Comparison of ENCODE assay signal across 18 cellular contexts in the genomic region with DNA sequence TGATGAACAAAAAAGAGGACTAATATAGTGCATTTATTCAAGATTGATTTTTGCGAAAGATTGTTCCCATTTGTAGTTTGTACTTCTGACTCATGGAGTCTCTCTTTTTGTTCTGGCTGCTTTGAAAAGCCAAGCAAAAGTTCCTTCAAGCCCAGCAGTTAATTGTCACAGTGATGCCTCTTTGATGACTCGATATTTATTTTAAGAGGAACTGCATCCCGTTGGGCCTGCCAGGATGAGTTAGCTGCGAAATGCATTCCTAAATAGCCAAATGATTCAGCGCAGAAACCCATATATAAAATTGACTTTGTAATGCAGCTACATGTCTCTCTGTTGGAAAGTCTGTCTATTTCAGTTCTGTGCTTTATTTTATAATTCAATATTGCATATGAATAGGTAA.
DNase-seq lines count a peak whose midpoint lies in the region; ATAC-seq and TF ChIP-seq lines count a peak whose summit lies in the region.
"Had no signal": no experiment of that assay in that cellular context is flagged by ENCODE, and none has a peak within 500 bp of the region (broad histone marks: within the 10 kb centered on the region; RNA-seq: fewer than 3 reads in every experiment).

No MANE protein-coding gene starts in this region.

- H3K4me3 ChIP-seq in astrocyte of the cerebellum (ENCODE audit: low read depth, low read length), result no peak overlapping the region
- H3K4me3 ChIP-seq in skeletal muscle satellite cell (ENCODE audit: low read length), result peak overlapping the region; percentile 11
- no peak overlapping the region for H3K4me3 ChIP-seq in aorta (ENCODE audit: low read length in 2 of 2)
- H3K4me3 ChIP-seq: lower lobe of right lung had no signal

- DNase-seq in GM04504 (ENCODE audit: low read depth), result peak; percentile 67
- DNase-seq in astrocyte of the cerebellum (ENCODE audit: low read depth), result peak; percentile 56
- DNase-seq in glomerular visceral epithelial cell (ENCODE audit: extremely low spot score), result peak; percentile 53
- no peak for DNase-seq in aorta
- DNase-seq in NCI-H526 (lab: John Stamatoyannopoulos, UW), result no peak
- DNase-seq: activated CD8-positive, alpha-beta memory T cell treated with anti-CD3 and anti-CD28 coated beads for 24 hours; lower lobe of right lung; MM.1S; NCI-H2081; right cardiac atrium; stimulated activated CD4-positive, alpha-beta T cell treated with anti-CD3 and anti-CD28 coated beads, Interleukin-1b, Interleukin-23, amount 100 ng/mL, for 48 hours; WERI-Rb-1 had no signal

- intact Hi-C loops in aorta (cut with DNase I), result no loop called here

- H3K4me1 ChIP-seq in skeletal muscle satellite cell (ENCODE audit: control insufficient read depth, insufficient read depth, low read length), result peaks cover 32% of the 10 kb centered on the region
- H3K4me1 ChIP-seq in aorta (ENCODE audit: control insufficient read depth in 1 of 2, insufficient read depth in 2 of 2, low read length in 2 of 2), result no peaks in the 10 kb centered on the region
- H3K4me1 ChIP-seq: lower lobe of right lung had no signal

- H3K9me3 ChIP-seq in skeletal muscle satellite cell (replicated peaks; ENCODE audit: low read length) (no peaks in the 10 kb centered on the region), aorta (ENCODE audit: control insufficient read depth, low read length) (no peaks in the 10 kb centered on the region)

- H3K27me3 ChIP-seq in skeletal muscle satellite cell (ENCODE audit: control insufficient read depth, insufficient read depth, low read length) (no peaks in the 10 kb centered on the region), aorta (ENCODE audit: control insufficient read depth in 1 of 2, insufficient read depth in 2 of 2, low read length in 1 of 2) (no peaks in the 10 kb centered on the region)

- ATAC-seq in aorta (ENCODE audit: low FRiP score), result no peak
- ATAC-seq in HG02870 (IDR thresholded peaks at IDR 0.05; ENCODE audit: unreplicated experiment), result no peak
- no peak for ATAC-seq in GM19023 (IDR thresholded peaks at IDR 0.05; ENCODE audit: unreplicated experiment)
- ATAC-seq: esophagus mucosa; lower lobe of right lung; natural killer cell treated with Interleukin-12 subunit alpha and Interleukin-12 subunit beta and Interleukin-15 and Interleukin-18, amount 100 ng/mL, for 72 hours; Panc1; right cardiac atrium had no signal

- 47 to 53% methylated on average over 5 of the region's 5 CpGs for WGBS in aorta, 2 donors

- peak overlapping the region; percentile 66 for H3K9ac ChIP-seq in skeletal muscle satellite cell (ENCODE audit: low read depth, low read length)

- H3K36me3 ChIP-seq in skeletal muscle satellite cell (ENCODE audit: insufficient read depth, low read length) (no peaks in the 10 kb centered on the region), aorta (ENCODE audit: control insufficient read depth in 1 of 2, insufficient read depth in 2 of 2, low read length in 1 of 2) (no peaks in the 10 kb centered on the region)
- H3K36me3 ChIP-seq: lower lobe of right lung, WERI-Rb-1 had no signal

- peak overlapping the region; percentile 66 for H3K4me2 ChIP-seq in skeletal muscle satellite cell (ENCODE audit: low read length)

- H3K27ac ChIP-seq in aorta (ENCODE audit: low read depth in 1 of 2, low read length in 2 of 2), result no peak overlapping the region
- H3K27ac ChIP-seq: lower lobe of right lung, WERI-Rb-1 had no signal

- TF ChIP-seq CTCF in astrocyte of the cerebellum (IDR thresholded peaks at IDR 0.05; ENCODE audit: low read depth, low read length, missing control alignments), result no peak

- in situ Hi-C loops in astrocyte of the cerebellum (cut with HindIII; ENCODE audit: low sequenced_read_pairs), result no loop called here

Comparison
In these comparisons a context has a peak if more than half of its experiments do, and no peak if none do; other contexts are left out.
1. DNase-seq: peak in GM04504 (single experiment), astrocyte of the cerebellum (single experiment) and glomerular visceral epithelial cell (single experiment); none in aorta (0 of 2) and NCI-H526 (0 of 2).